In genomic region chr14:106006043-106006442, GRCh38 we compare ENCODE assay signal across 8 cellular contexts.
A peak's percentile ranks its signal among the peaks of the same experiment; 100 is the strongest.
DNase-seq lines count a peak whose midpoint lies in the region; ATAC-seq, FAIRE-seq and TF ChIP-seq lines count a peak whose summit lies in the region.
"Not testable (repeated sequence)": the region's sequence is repeated elsewhere in the genome, so short reads cannot be mapped to it uniquely, and the experiment has no call there.

No MANE protein-coding gene starts in this region.

- H3K27me3 Mint-ChIP-seq in activated CD8-positive, alpha-beta T cell treated with anti-CD3 and anti-CD28 coated beads for 36 hours; activated naive CD8-positive, alpha-beta T cell treated with anti-CD3 and anti-CD28 coated beads, Interleukin-2, amount 10 ng/mL, durations not matched to agents 7 days and 5 days: not testable (repeated sequence)

- peak; percentile 43 for ATAC-seq in activated CD8-positive, alpha-beta T cell treated with anti-CD3 and anti-CD28 coated beads for 36 hours
- peak; percentile 27 for ATAC-seq in activated naive CD8-positive, alpha-beta T cell treated with anti-CD3 and anti-CD28 coated beads, Interleukin-2, amount 10 ng/mL, durations not matched to agents 7 days and 5 days (ENCODE audit: low read depth)

- peak overlapping the region; percentile 82 for H3K4me3 Mint-ChIP-seq in activated CD8-positive, alpha-beta T cell treated with anti-CD3 and anti-CD28 coated beads for 36 hours
- peak overlapping the region; percentile 85 for H3K4me3 Mint-ChIP-seq in activated naive CD8-positive, alpha-beta T cell treated with anti-CD3 and anti-CD28 coated beads, Interleukin-2, amount 10 ng/mL, durations not matched to agents 7 days and 5 days

- DNase-seq in A673 (ENCODE audit: low spot score): peak; percentile 58
- peak; percentile 21 for DNase-seq in NCI-H1105 (lab: John Stamatoyannopoulos, UW)
- peak; percentile 42 for DNase-seq in T follicular helper cell (ENCODE audit: low read depth)
- DNase-seq in activated CD8-positive, alpha-beta T cell treated with anti-CD3 and anti-CD28 coated beads for 36 hours: peak; percentile 76
- peak; percentile 70 for DNase-seq in activated naive CD8-positive, alpha-beta T cell treated with anti-CD3 and anti-CD28 coated beads, Interleukin-2, amount 10 ng/mL, durations not matched to agents 7 days and 5 days
- DNase-seq in kidney: not testable (repeated sequence)
- peak; percentile 46 to 52 for DNase-seq in stimulated activated CD4-positive, alpha-beta T cell treated with anti-CD3 and anti-CD28 coated beads, Interleukin-1b, Interleukin-23, amount 100 ng/mL, for 4 hours (ENCODE audit: low read depth in 2 of 2)

- H3K36me3 Mint-ChIP-seq in activated CD8-positive, alpha-beta T cell treated with anti-CD3 and anti-CD28 coated beads for 36 hours (ENCODE audit: low read depth); activated naive CD8-positive, alpha-beta T cell treated with anti-CD3 and anti-CD28 coated beads, Interleukin-2, amount 10 ng/mL, durations not matched to agents 7 days and 5 days: not testable (repeated sequence)

- CTCF ChIA-PET in A673 (lab: Charles Lee): interaction anchor here (1.2 kb wide), 1 partner anchor 31 kb away, joined by 4 read pairs; no protein-coding TSS in a partner anchor
- CTCF ChIA-PET in activated CD8-positive, alpha-beta T cell treated with anti-CD3 and anti-CD28 coated beads for 36 hours (lab: Charles Lee): interaction anchor here (0.8 to 1.8 kb wide), 13 partner anchors 8 to 501 kb away, joined by 3 to 13 read pairs (median 4); no protein-coding TSS in a partner anchor

- intact Hi-C loops in A673 (cut with micrococcal nuclease; ENCODE audit: unreplicated experiment): loop anchor here (2.0 kb wide), 1 partner anchor 31 kb away; no protein-coding TSS in a partner anchor
- intact Hi-C loops in activated CD8-positive, alpha-beta T cell treated with anti-CD3 and anti-CD28 coated beads for 36 hours (cut with micrococcal nuclease); kidney (cut with DNase I): not testable (repeated sequence)

- H3K36me3 ChIP-seq in A673 (ENCODE audit: insufficient read depth, low read length, poor library complexity, severe bottlenecking); kidney (ENCODE audit: control insufficient read depth in 1 of 2, insufficient read depth in 2 of 2, low read length in 2 of 2): not testable (repeated sequence)

- not testable (repeated sequence) for H3K9ac ChIP-seq in kidney (ENCODE audit: low read length in 2 of 2)

- not testable (repeated sequence) for FAIRE-seq in kidney (lab: Jason Lieb, UNC)

- TF ChIP-seq CTCF in A673 (conservative IDR thresholded peaks at IDR 0.05; ENCODE audit: low read depth, low read length) (peak; percentile 81), GM12875 (IDR thresholded peaks at IDR 0.05; ENCODE audit: borderline replicate concordance, insufficient read depth, low read depth, low read length) (peak; percentile 66), kidney (IDR thresholded peaks at IDR 0.05; ENCODE audit: borderline replicate concordance, extremely low read depth, insufficient read depth) (peak; percentile 28)
- peak; percentile 94 for TF ChIP-seq CTCF in activated CD8-positive, alpha-beta T cell treated with anti-CD3 and anti-CD28 coated beads for 36 hours (IDR thresholded peaks at IDR 0.05)

- peaks cover 53% of the 10 kb centered on the region for H3K4me1 Mint-ChIP-seq in activated CD8-positive, alpha-beta T cell treated with anti-CD3 and anti-CD28 coated beads for 36 hours (ENCODE audit: low read depth)
- peaks cover 34% of the 10 kb centered on the region for H3K4me1 Mint-ChIP-seq in activated naive CD8-positive, alpha-beta T cell treated with anti-CD3 and anti-CD28 coated beads, Interleukin-2, amount 10 ng/mL, durations not matched to agents 7 days and 5 days

- not testable (repeated sequence) for BruUV-seq in A673 (replicated peaks; lab: Mats Ljungman, UMichigan)

- peak overlapping the region; percentile 99 for H3K27ac Mint-ChIP-seq in activated CD8-positive, alpha-beta T cell treated with anti-CD3 and anti-CD28 coated beads for 36 hours
- H3K27ac Mint-ChIP-seq in activated naive CD8-positive, alpha-beta T cell treated with anti-CD3 and anti-CD28 coated beads, Interleukin-2, amount 10 ng/mL, durations not matched to agents 7 days and 5 days: peak overlapping the region; percentile 84

- H3K4me3 ChIP-seq in A673 (ENCODE audit: low read depth, low read length, poor library complexity, severe bottlenecking); GM12875 (ENCODE audit: low read depth, low read length); kidney (ENCODE audit: low read length in 2 of 2): not testable (repeated sequence)

- H3K9me3 Mint-ChIP-seq in activated CD8-positive, alpha-beta T cell treated with anti-CD3 and anti-CD28 coated beads for 36 hours; activated naive CD8-positive, alpha-beta T cell treated with anti-CD3 and anti-CD28 coated beads, Interleukin-2, amount 10 ng/mL, durations not matched to agents 7 days and 5 days: not testable (repeated sequence)

- POLR2A ChIA-PET in A673 (lab: Charles Lee; ENCODE audit: low non-redundant PET); activated CD8-positive, alpha-beta T cell treated with anti-CD3 and anti-CD28 coated beads for 36 hours (lab: Charles Lee); activated naive CD8-positive, alpha-beta T cell treated with anti-CD3 and anti-CD28 coated beads, Interleukin-2, amount 10 ng/mL, durations not matched to agents 7 days and 5 days (lab: Charles Lee): not testable (repeated sequence)

- not testable (repeated sequence) for H3K9me3 ChIP-seq in A673 (ENCODE audit: low read depth, low read length, poor library complexity, severe bottlenecking); kidney (ENCODE audit: control insufficient read depth in 1 of 2, low read length in 2 of 2)

- not testable (repeated sequence) for H3K27ac ChIP-seq in A673 (ENCODE audit: low read depth, low read length, poor library complexity, severe bottlenecking); kidney (ENCODE audit: low read depth in 2 of 2, low read length in 2 of 2)

- H3K4me1 ChIP-seq in A673 (ENCODE audit: insufficient read depth, low read length, poor library complexity, severe bottlenecking); kidney (ENCODE audit: control insufficient read depth in 1 of 2, insufficient read depth in 1 of 2, low read depth in 1 of 2, low read length in 2 of 2): not testable (repeated sequence)

- H3K27me3 ChIP-seq in A673 (replicated peaks; ENCODE audit: insufficient read depth, low read depth, low read length, poor library complexity): not testable (repeated sequence)

Comparison
In these comparisons a context has a peak if more than half of its experiments do, and no peak if none do; other contexts are left out.
1. CTCF ChIP-seq: peak in every context shown above with its lines; median percentile 94 in activated CD8-positive, alpha-beta T cell treated with anti-CD3 and anti-CD28 coated beads for 36 hours; 81 in A673; 66 in GM12875; 28 in kidney.